In the genomic region with DNA sequence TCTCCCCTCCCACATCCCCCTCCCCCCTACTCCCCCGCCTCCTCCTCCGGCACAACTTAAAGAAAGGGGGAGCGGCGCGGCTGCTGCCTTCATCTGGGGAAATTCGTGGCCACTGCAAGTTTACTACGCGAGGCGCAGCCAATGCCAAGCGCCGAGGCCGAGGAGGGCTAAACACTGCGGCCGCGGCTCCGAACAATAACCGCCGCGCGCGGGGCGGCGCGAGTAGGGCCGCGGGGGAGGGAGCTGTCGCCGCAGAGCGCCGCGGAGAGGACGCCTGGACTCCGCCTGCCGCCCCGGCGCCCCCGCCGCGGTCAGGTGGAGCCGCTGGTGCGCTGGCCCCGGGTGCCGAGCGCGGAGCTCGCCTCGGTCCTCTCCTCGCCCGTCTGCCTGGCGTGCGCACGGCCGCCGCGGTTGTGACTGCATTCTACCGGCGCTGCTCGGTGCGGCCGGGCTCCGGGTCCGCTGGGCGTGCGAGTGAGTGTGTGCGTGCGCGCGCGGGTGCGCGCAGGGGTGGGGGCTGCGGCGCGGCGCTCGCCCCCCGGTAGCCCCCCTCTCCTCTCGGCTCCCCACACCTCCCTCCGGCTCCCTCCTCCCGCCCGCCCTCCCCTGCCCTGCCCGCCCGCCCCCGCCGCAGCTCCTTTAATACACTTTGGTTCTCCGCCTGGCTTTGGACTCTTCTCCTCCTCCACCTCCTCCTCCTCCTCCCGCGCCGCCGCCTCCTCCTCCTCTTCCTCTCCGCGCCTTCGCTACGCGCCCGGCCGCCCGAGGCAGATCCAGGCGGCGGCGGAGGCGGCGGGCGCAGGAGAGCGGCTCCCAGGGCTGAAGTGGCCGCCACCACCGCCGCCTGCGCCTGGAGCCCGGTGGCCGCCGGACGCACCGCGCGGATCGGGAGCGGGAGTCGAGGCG, we compare ENCODE assay signal across 8 cellular contexts. TPM values are rescaled to one million over a fixed set of nuclear protein-coding genes. Genes with fewer than 3 reads are reported as not detected.
A peak's percentile ranks its signal among the peaks of the same experiment; 100 is the strongest.
DNase-seq lines count a peak whose midpoint lies in the region; ATAC-seq and TF ChIP-seq lines count a peak whose summit lies in the region.

Gene ZIC2 (plus strand): TSS at position 670 of the 906 bp plus-strand sequence. CDS start 281 bp downstream, outside the sequence.

- H3K4me3 Mint-ChIP-seq in CD4-positive, alpha-beta memory T cell, result peak within 1 kb of the TSS in 7 of 8 donors; percentile 51 to 84 (median 67)
- peak within 1 kb of the TSS; percentile 72 for H3K4me3 Mint-ChIP-seq in memory B cell

- peaks cover 37% of the 10 kb centered on the region for H3K4me1 ChIP-seq in CD4-positive, alpha-beta memory T cell (ENCODE audit: insufficient read depth, low read length)
- peaks cover 10% of the 10 kb centered on the region for H3K4me1 ChIP-seq in colonic mucosa

- POLR2A ChIA-PET in CD4-positive, alpha-beta memory T cell (lab: Charles Lee; ENCODE audit: partially characterized antibody), result interaction anchor here (0.6 to 2.5 kb wide), 6 partner anchors 8 to 326 kb away, joined by 3 to 9 read pairs (median 4); no protein-coding TSS in a partner anchor

- no peak within 1 kb of the TSS for H3K9ac ChIP-seq in colonic mucosa (ENCODE audit: low read depth in 2 of 2, low read length in 2 of 2)

- no peaks in the 10 kb centered on the region for H3K9me3 ChIP-seq in CD4-positive, alpha-beta memory T cell (ENCODE audit: control insufficient read depth in 1 of 2, low read length in 2 of 2)
- H3K9me3 ChIP-seq in colonic mucosa, result no peaks in the 10 kb centered on the region

- CTCF ChIA-PET in CD4-positive, alpha-beta memory T cell (lab: Charles Lee; ENCODE audit: partially characterized antibody), result interaction anchor here (1.8 kb wide), 1 partner anchor 11 kb away, joined by 3 read pairs; no protein-coding TSS in a partner anchor

- peaks cover 52 to 57% of the 10 kb centered on the region in 2 donors for H3K27me3 Mint-ChIP-seq in CD4-positive, alpha-beta memory T cell
- H3K27me3 Mint-ChIP-seq in memory B cell, result peaks cover 19% of the 10 kb centered on the region

- TF ChIP-seq CTCF in HFF-Myc (IDR thresholded peaks at IDR 0.05; ENCODE audit: low read depth, low read length, missing control alignments), result no peak
- TF ChIP-seq CTCF in colonic mucosa (IDR thresholded peaks at IDR 0.05), result no peak

- peak within 1 kb of the TSS in 6 of 7 donors; percentile 8 to 98 (median 80) for H3K27ac Mint-ChIP-seq in CD4-positive, alpha-beta memory T cell
- H3K27ac Mint-ChIP-seq in memory B cell, result no peak within 1 kb of the TSS

- ATAC-seq in memory B cell (ENCODE audit: low read depth) (peak; percentile 19), GM19328 (IDR thresholded peaks at IDR 0.05; ENCODE audit: unreplicated experiment) (no peak)

- H3K27me3 ChIP-seq in CD4-positive, alpha-beta memory T cell (ENCODE audit: insufficient read depth, low read length), result peaks cover 73% of the 10 kb centered on the region
- H3K27me3 ChIP-seq in colonic mucosa, result peaks cover 94% of the 10 kb centered on the region

- H3K36me3 ChIP-seq in CD4-positive, alpha-beta memory T cell (ENCODE audit: insufficient read depth, low read length), result no peaks in the 10 kb centered on the region
- H3K36me3 ChIP-seq in colonic mucosa, result no peaks in the 10 kb centered on the region

- H3K36me3 Mint-ChIP-seq in CD4-positive, alpha-beta memory T cell, result peaks cover 0 to 8% of the 10 kb centered on the region in 2 donors
- peaks cover 2% of the 10 kb centered on the region for H3K36me3 Mint-ChIP-seq in memory B cell

- peaks cover 6 to 44% (median 20%) of the 10 kb centered on the region in 4 donors for H3K4me1 Mint-ChIP-seq in CD4-positive, alpha-beta memory T cell
- H3K4me1 Mint-ChIP-seq in memory B cell, result peaks cover 3% of the 10 kb centered on the region

- intact Hi-C loops in CD4-positive, alpha-beta memory T cell (cut with micrococcal nuclease), result loop anchor here (5.0 kb wide), 1 partner anchor 324 kb away; no protein-coding TSS in a partner anchor
- intact Hi-C loops in colonic mucosa (cut with DNase I), result no loop called here

- H3K9me3 Mint-ChIP-seq in CD4-positive, alpha-beta memory T cell, result peaks cover 0 to 55% (median 28%) of the 10 kb centered on the region in 8 donors
- peaks cover 3% of the 10 kb centered on the region for H3K9me3 Mint-ChIP-seq in memory B cell

- peak in 1 of 5 donors; percentile 33 for DNase-seq in CD4-positive, alpha-beta memory T cell
- DNase-seq in HFF-Myc (ENCODE audit: extremely low read depth, low read depth), result no peak
- DNase-seq in RPMI7951 (ENCODE audit: low read depth), result peak; percentile 46
- DNase-seq in colonic mucosa, result no peak
- no peak for DNase-seq in memory B cell (ENCODE audit: low spot score in 2 of 2)
- no peak for DNase-seq in GDM1 (lab: John Stamatoyannopoulos, UW)
- DNase-seq in NCI-H1048 (lab: John Stamatoyannopoulos, UW), result no peak

- peak within 1 kb of the TSS in 1 of 2 donors; percentile 28 for H3K4me3 ChIP-seq in CD4-positive, alpha-beta memory T cell (ENCODE audit: low read length in 2 of 2)
- H3K4me3 ChIP-seq in HFF-Myc (replicated peaks; ENCODE audit: low read depth, low read length) (peak within 1 kb of the TSS; percentile 26), colonic mucosa (peak within 1 kb of the TSS; percentile 52)

- no peak within 1 kb of the TSS for H3K27ac ChIP-seq in CD4-positive, alpha-beta memory T cell (ENCODE audit: low read depth, low read length)
- H3K27ac ChIP-seq in colonic mucosa, result no peak within 1 kb of the TSS

RNA-seq across cellular contexts. Expression of gene ZIC2, which starts in this region (rescaled TPM):
- not detected for total RNA-seq in CD4-positive, alpha-beta memory T cell
- polyA plus RNA-seq in CD4-positive, alpha-beta memory T cell, result not detected
- total RNA-seq in RPMI7951 (2014; rRNA removed; shearing (Covaris generic)), result 0.12 TPM in 1 of 2 replicates, not detected in the other
- total RNA-seq in colonic mucosa, result under 1 TPM; 0.11 to 0.82 TPM

Comparison
In these comparisons a context has a peak if more than half of its experiments do, and no peak if none do; other contexts are left out.
1. Peak in DNase-seq in RPMI7951; RNA of the gene not detected or under 1 TPM.